5 cellular contexts compared by ENCODE assay signal in the genomic region with DNA sequence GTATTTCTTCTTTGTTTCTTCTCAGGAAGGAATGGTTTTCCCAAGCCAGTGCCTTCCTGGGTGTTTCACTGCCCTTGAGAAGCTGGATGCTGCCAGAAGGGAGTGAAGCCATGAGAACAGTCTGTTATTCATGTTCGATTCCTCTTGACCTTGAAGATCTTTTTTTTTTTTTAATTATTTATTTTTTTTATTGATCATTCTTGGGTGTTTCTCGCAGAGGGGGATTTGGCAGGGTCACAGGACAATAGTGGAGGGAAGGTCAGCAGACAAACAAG. TPM values are rescaled to one million over a fixed set of nuclear protein-coding genes. Genes with fewer than 3 reads are reported as not detected.
A peak's percentile ranks its signal among the peaks of the same experiment; 100 is the strongest.
DNase-seq lines count a peak whose midpoint lies in the region; ATAC-seq and TF ChIP-seq lines count a peak whose summit lies in the region.
"Not testable (repeated sequence)": the region's sequence is repeated elsewhere in the genome, so short reads cannot be mapped to it uniquely, and the experiment has no call there.
"Had no signal": no experiment of that assay in that cellular context is flagged by ENCODE, and none has a peak within 500 bp of the region (broad histone marks: within the 10 kb centered on the region; RNA-seq: fewer than 3 reads in every experiment).

No MANE protein-coding gene starts in this region.

- not testable (repeated sequence) for H3K9me3 ChIP-seq in left ventricle myocardium inferior (replicated peaks); gastrocnemius medialis; thyroid gland

- H3K36me3 ChIP-seq in left ventricle myocardium inferior = peaks cover 16% of the 10 kb centered on the region
- H3K36me3 ChIP-seq in gastrocnemius medialis, thyroid gland: not testable (repeated sequence)

- intact Hi-C loops in left ventricle myocardium inferior (cut with micrococcal nuclease); gastrocnemius medialis (cut with DNase I; ENCODE audit: low total_unique reads); thyroid gland (cut with DNase I): not testable (repeated sequence)

- not testable (repeated sequence) for TF ChIP-seq CTCF in left ventricle myocardium inferior (IDR thresholded peaks at IDR 0.05; ENCODE audit: borderline replicate concordance); gastrocnemius medialis (IDR thresholded peaks at IDR 0.05 in 4 of 5, conservative IDR thresholded peaks at IDR 0.05 in 1 of 5); thyroid gland (IDR thresholded peaks at IDR 0.05)

- not testable (repeated sequence) for TF ChIP-seq POLR2A in gastrocnemius medialis (IDR thresholded peaks at IDR 0.05); thyroid gland (IDR thresholded peaks at IDR 0.05)

- H3K4me1 ChIP-seq in left ventricle myocardium inferior (peaks cover 15% of the 10 kb centered on the region), thyroid gland (peaks cover 13 to 23% of the 10 kb centered on the region in 2 donors)
- not testable (repeated sequence) for H3K4me1 ChIP-seq in gastrocnemius medialis

- in situ Hi-C loops in gastrocnemius medialis (cut with MboI; ENCODE audit: low sequenced_read_pairs in 4 of 4) = not testable (repeated sequence)

- H3K4me3 ChIP-seq in left ventricle myocardium inferior; gastrocnemius medialis; thyroid gland (replicated peaks in 1 of 3): not testable (repeated sequence)

- not testable (repeated sequence) for ATAC-seq in gastrocnemius medialis

- 31 to 44% methylated on average over 2 of the region's 2 CpGs for WGBS in thyroid gland, 2 donors

- H3K27me3 ChIP-seq in left ventricle myocardium inferior (ENCODE audit: low read depth); gastrocnemius medialis; thyroid gland: not testable (repeated sequence)

- peak overlapping the region; percentile 8 for H3K27ac ChIP-seq in cingulate gyrus (ENCODE audit: low read depth, low read length)
- H3K27ac ChIP-seq in left ventricle myocardium inferior (replicated peaks) = peak overlapping the region; percentile 58
- peak overlapping the region in 3 of 4 donors; percentile 44 to 47 (median 46) for H3K27ac ChIP-seq in gastrocnemius medialis
- peak overlapping the region; percentile 65 to 74 (median 70) for H3K27ac ChIP-seq in thyroid gland

- not testable (repeated sequence) for DNase-seq in left ventricle myocardium inferior, gastrocnemius medialis
- DNase-seq in thyroid gland = peak; percentile 54 to 57

RNA-seq across cellular contexts. Expression of a gene that starts 45.7 kb away (rescaled TPM):
- 90.0 TPM for total RNA-seq in left ventricle myocardium inferior
- 1 to 10 TPM; 7.1 to 9.5 (median 8.9) TPM for total RNA-seq in gastrocnemius medialis
- 10 to 100 TPM; 37.1 to 83.1 (median 57.8) TPM for total RNA-seq in thyroid gland
- total RNA-seq: G401 had no signal

Comparison
In these comparisons a context has a peak if more than half of its experiments do, and no peak if none do; other contexts are left out.
1. H3K27ac ChIP-seq: peak in every context shown above with its lines; median percentile 70 in thyroid gland; 58 in left ventricle myocardium inferior; 46 in gastrocnemius medialis; 8 in cingulate gyrus.